Comparison of ENCODE assay signal across 11 cellular contexts in genomic region chr2:66438498-66439290, GRCh38. TPM values are rescaled to one million over a fixed set of nuclear protein-coding genes. Genes with fewer than 3 reads are reported as not detected.
DNase-seq lines count a peak whose midpoint lies in the region; ATAC-seq and TF ChIP-seq lines count a peak whose summit lies in the region.
"Had no signal": no experiment of that assay in that cellular context is flagged by ENCODE, and none has a peak within 500 bp of the region (broad histone marks: within the 10 kb centered on the region; RNA-seq: fewer than 3 reads in every experiment).

No MANE protein-coding gene starts in this region.

- no peaks in the 10 kb centered on the region for H4K20me1 ChIP-seq in fibroblast of lung (ENCODE audit: control insufficient read depth, extremely low read depth, insufficient read depth, low read length)

- peaks cover 0 to 22% of the 10 kb centered on the region in 2 donors for H3K4me1 ChIP-seq in right atrium auricular region
- no peaks in the 10 kb centered on the region for H3K4me1 ChIP-seq in fibroblast of lung (ENCODE audit: control insufficient read depth, extremely low read depth, insufficient read depth, low read length)
- H3K4me1 ChIP-seq in neuron (ENCODE audit: insufficient read depth, low read length): peaks cover 42% of the 10 kb centered on the region
- no peaks in the 10 kb centered on the region for H3K4me1 ChIP-seq in aorta (ENCODE audit: control insufficient read depth in 1 of 2, insufficient read depth in 2 of 2, low read length in 2 of 2)

- intact Hi-C loops in left cardiac atrium (cut with DNase I) (loop anchor here in 1 of 2 donors (10.0 kb wide), 1 partner anchor 1596 kb away; no protein-coding TSS in a partner anchor), aorta (cut with DNase I) (loop anchor here (10.0 kb wide), 2 partner anchors 406 to 1596 kb away; no protein-coding TSS in a partner anchor)

- DNase-seq in right atrium auricular region (ENCODE audit: low spot score) (no peak), left cardiac atrium (no peak), fibroblast of lung (ENCODE audit: low read depth in 2 of 2) (peak in 1 of 2 donors; percentile 41), aorta (no peak), NCI-H2227 treated with DMSO at 0.1 percent for 48 hours (lab: John Stamatoyannopoulos, UW) (no peak), NCI-H1694 (lab: John Stamatoyannopoulos, UW) (no peak)
- DNase-seq: foreskin melanocyte; PC-9; stimulated activated CD4-positive, alpha-beta T cell treated with anti-CD3 and anti-CD28 coated beads, Interleukin-12 subunit alpha, Interleukin-12 subunit beta, amount 100 ng/mL, for 4 hours had no signal

- no peak for TF ChIP-seq CTCF in right atrium auricular region (IDR thresholded peaks at IDR 0.05)
- TF ChIP-seq CTCF in fibroblast of lung (conservative IDR thresholded peaks at IDR 0.05 in 1 of 2, IDR thresholded peaks at IDR 0.05 in 1 of 2; ENCODE audit: low read depth in 1 of 2, low read length in 2 of 2): no peak

- H3K4me3 ChIP-seq in right atrium auricular region (peak overlapping the region; percentile 62 to 76), fibroblast of lung (replicated peaks in 1 of 4; ENCODE audit: control extremely low read depth in 1 of 4, insufficient read depth in 1 of 4, low read depth in 3 of 4, low read length in 4 of 4) (peak overlapping the region; percentile 67 to 100 (median 87)), neuron (ENCODE audit: low read length) (peak overlapping the region; percentile 78), aorta (ENCODE audit: low read length in 2 of 2) (peak overlapping the region; percentile 70 to 91)
- H3K4me3 ChIP-seq: PC-9 had no signal

- H3K4me2 ChIP-seq in fibroblast of lung (ENCODE audit: extremely low read depth, insufficient read depth, low read length): peak overlapping the region; percentile 95
- H3K4me2 ChIP-seq: PC-9 had no signal

- ATAC-seq in left cardiac atrium: no peak
- ATAC-seq in aorta (ENCODE audit: low FRiP score): no peak
- no peak for ATAC-seq in GM18867 (IDR thresholded peaks at IDR 0.05; ENCODE audit: unreplicated experiment)

- H3K9me3 ChIP-seq in right atrium auricular region (no peaks in the 10 kb centered on the region), fibroblast of lung (ENCODE audit: control insufficient read depth, insufficient read depth, low read depth, low read length) (no peaks in the 10 kb centered on the region), neuron (ENCODE audit: low read length) (peaks cover 3% of the 10 kb centered on the region), aorta (ENCODE audit: control insufficient read depth, low read length) (no peaks in the 10 kb centered on the region)

- no peak overlapping the region for H2AFZ ChIP-seq in fibroblast of lung (ENCODE audit: low read length)
- H2AFZ ChIP-seq in neuron (ENCODE audit: low read depth, low read length): no peak overlapping the region
- H2AFZ ChIP-seq: PC-9 had no signal

- H3K27me3 ChIP-seq in right atrium auricular region (no peaks in the 10 kb centered on the region), fibroblast of lung (ENCODE audit: control insufficient read depth, insufficient read depth, low read length) (no peaks in the 10 kb centered on the region), neuron (ENCODE audit: insufficient read depth, low read length) (no peaks in the 10 kb centered on the region), aorta (ENCODE audit: control insufficient read depth in 1 of 2, insufficient read depth in 2 of 2, low read length in 1 of 2) (no peaks in the 10 kb centered on the region)

- no peaks in the 10 kb centered on the region for H3K36me3 ChIP-seq in right atrium auricular region
- H3K36me3 ChIP-seq in fibroblast of lung (ENCODE audit: control insufficient read depth, insufficient read depth, low read length): peaks cover 10% of the 10 kb centered on the region
- peaks cover 25% of the 10 kb centered on the region for H3K36me3 ChIP-seq in neuron (ENCODE audit: insufficient read depth, low read length)
- no peaks in the 10 kb centered on the region for H3K36me3 ChIP-seq in aorta (ENCODE audit: control insufficient read depth in 1 of 2, insufficient read depth in 2 of 2, low read length in 1 of 2)

- H3K9ac ChIP-seq in fibroblast of lung (ENCODE audit: insufficient read depth, low read length): peak overlapping the region; percentile 84

- 3% methylated on average over 19 of the region's 19 CpGs for WGBS in aorta, 2 donors

- peaks cover 99% of the 10 kb centered on the region for H3K79me2 ChIP-seq in fibroblast of lung (ENCODE audit: control insufficient read depth, insufficient read depth, low read length)

- peak overlapping the region; percentile 89 to 94 for H3K27ac ChIP-seq in right atrium auricular region
- peak overlapping the region; percentile 93 for H3K27ac ChIP-seq in fibroblast of lung (ENCODE audit: insufficient read depth, low read length)
- H3K27ac ChIP-seq in aorta (ENCODE audit: low read depth in 1 of 2, low read length in 2 of 2): peak overlapping the region; percentile 92 to 98
- H3K27ac ChIP-seq: PC-9 had no signal

RNA-seq across cellular contexts. Expression of gene MEIS1, which starts 3.8 kb away (rescaled TPM):
- total RNA-seq in right atrium auricular region (10 to 100 TPM; 13.6 to 16.7 TPM), left cardiac atrium (10 to 100 TPM; 32.4 to 36.1 TPM), fibroblast of lung (119 and 139 TPM in 2 replicates), aorta (10 to 100 TPM; 35.4 to 76.6 TPM)
- polyA plus RNA-seq in fibroblast of lung (48.3 and 51.6 TPM in 2 replicates), aorta (10 to 100 TPM in 1 of 2 donors, 1 to 10 TPM in 1; 7.6 to 31.5 TPM)
- polyA plus RNA-seq in fibroblast of lung (2012): 43.2 and 44.1 TPM in 2 replicates
- polyA minus RNA-seq in fibroblast of lung (ENCODE audit: low replicate concordance): 62.6 and 69.9 TPM in 2 replicates
